24 cellular contexts compared by ENCODE assay signal in genomic region chr17:42581744-42582270, GRCh38. TPM values are rescaled to one million over a fixed set of nuclear protein-coding genes. Genes with fewer than 3 reads are reported as not detected.
A peak's percentile ranks its signal among the peaks of the same experiment; 100 is the strongest.
DNase-seq lines count a peak whose midpoint lies in the region; ATAC-seq and TF ChIP-seq lines count a peak whose summit lies in the region.
"Had no signal": no experiment of that assay in that cellular context is flagged by ENCODE, and none has a peak within 500 bp of the region (broad histone marks: within the 10 kb centered on the region; RNA-seq: fewer than 3 reads in every experiment).

No MANE protein-coding gene starts in this region.

- no peak for TF ChIP-seq CTCF in RWPE1 (conservative IDR thresholded peaks at IDR 0.05; ENCODE audit: low read depth)
- no peak for TF ChIP-seq CTCF in neural crest cell (conservative IDR thresholded peaks at IDR 0.05)

- peak; percentile 22 for DNase-seq in activated T-cell treated with anti-CD3 and anti-CD28 coated beads, Interleukin-2, amount 50 U/mL, for 24 hours
- no peak for DNase-seq in activated T-cell treated with anti-CD3 and anti-CD28 coated beads for 4 hours
- no peak for DNase-seq in RWPE1 (ENCODE audit: low spot score)
- DNase-seq in neural crest cell (ENCODE audit: low read depth, low spot score), result no peak
- DNase-seq in 8988T, result no peak
- DNase-seq: ACHN; AML-193; BE2C; Calu3; CD4-positive, alpha-beta T cell; CD8-positive, alpha-beta memory T cell; COR-L47; DMS53; DMS79 treated with DMSO at 0.1 percent for 48 hours; GF-D8; GM23248; H7; HCEC 1CT had no signal

- no peak for ATAC-seq in HG03025 (IDR thresholded peaks at IDR 0.05; ENCODE audit: low FRiP score, unreplicated experiment)
- ATAC-seq in GM19397 (IDR thresholded peaks at IDR 0.05; ENCODE audit: unreplicated experiment), result no peak
- ATAC-seq: A549 had no signal

- H3K9me3 Mint-ChIP-seq in activated T-cell treated with anti-CD3 and anti-CD28 coated beads, Interleukin-2, amount 50 U/mL, for 24 hours, result no peaks in the 10 kb centered on the region
- H3K9me3 Mint-ChIP-seq in neural crest cell, result no peaks in the 10 kb centered on the region
- H3K9me3 Mint-ChIP-seq: CD4-positive, alpha-beta T cell; CD8-positive, alpha-beta memory T cell had no signal

- H3K27me3 Mint-ChIP-seq in activated T-cell treated with anti-CD3 and anti-CD28 coated beads, Interleukin-2, amount 50 U/mL, for 24 hours, result no peaks in the 10 kb centered on the region
- no peaks in the 10 kb centered on the region for H3K27me3 Mint-ChIP-seq in neural crest cell (ENCODE audit: low read depth)
- H3K27me3 Mint-ChIP-seq: CD4-positive, alpha-beta T cell had no signal

- no peak overlapping the region for H3K4me3 Mint-ChIP-seq in activated T-cell treated with anti-CD3 and anti-CD28 coated beads, Interleukin-2, amount 50 U/mL, for 24 hours
- H3K4me3 Mint-ChIP-seq in neural crest cell, result peak overlapping the region; percentile 38
- H3K4me3 Mint-ChIP-seq: CD14-positive monocyte; CD4-positive, alpha-beta T cell had no signal

- CTCF ChIA-PET in RWPE1 (lab: Yijun Ruan, JAX), result no interaction called here

- H3K27ac Mint-ChIP-seq in activated T-cell treated with anti-CD3 and anti-CD28 coated beads, Interleukin-2, amount 50 U/mL, for 24 hours, result peak overlapping the region; percentile 53
- H3K27ac Mint-ChIP-seq in neural crest cell (ENCODE audit: unreplicated experiment), result no peak overlapping the region
- H3K27ac Mint-ChIP-seq: CD4-positive, alpha-beta T cell had no signal

- peaks cover 16% of the 10 kb centered on the region for H3K4me1 Mint-ChIP-seq in activated T-cell treated with anti-CD3 and anti-CD28 coated beads, Interleukin-2, amount 50 U/mL, for 24 hours (ENCODE audit: low read depth)
- H3K4me1 Mint-ChIP-seq in neural crest cell, result peaks cover 21% of the 10 kb centered on the region

- peaks cover 93% of the 10 kb centered on the region for H3K36me3 Mint-ChIP-seq in activated T-cell treated with anti-CD3 and anti-CD28 coated beads, Interleukin-2, amount 50 U/mL, for 24 hours (ENCODE audit: low read depth)
- peaks cover 5% of the 10 kb centered on the region for H3K36me3 Mint-ChIP-seq in neural crest cell (ENCODE audit: low read depth)

- H3K27ac ChIP-seq in RWPE1, result peak overlapping the region; percentile 40
- H3K27ac ChIP-seq: 22Rv1; A549; BLaER1 treated with 17β-estradiol and CSF1 and Interleukin-3, amounts not matched to agents 10 nM and 100 nM; GM23248 had no signal

- POLR2A ChIA-PET in RWPE1 (lab: Yijun Ruan, JAX; ENCODE audit: low non-redundant PET), result no interaction called here

RNA-seq across cellular contexts. Expression of gene PSMC3IP, which starts 4.3 kb away (rescaled TPM):
- 44.6 and 47.8 TPM in 2 replicates for total RNA-seq in neural crest cell

RNA-seq across cellular contexts. Expression of gene MLX, which starts 14.9 kb away (rescaled TPM):
- 38.6 and 41.1 TPM in 2 replicates for total RNA-seq in neural crest cell

RNA-seq across cellular contexts. Expression of gene COASY, which starts 19.9 kb away (rescaled TPM):
- 58.3 and 59.6 TPM in 2 replicates for total RNA-seq in neural crest cell

RNA-seq across cellular contexts. Expression of gene RETREG3, which starts 27.4 kb away (rescaled TPM):
- total RNA-seq in neural crest cell, result 44.2 and 48.7 TPM in 2 replicates

RNA-seq across cellular contexts. Expression of gene TUBG1, which starts 27.7 kb away (rescaled TPM):
- 101 and 102 TPM in 2 replicates for total RNA-seq in neural crest cell
